ENCODE assay signal across 17 cellular contexts in the genomic region with DNA sequence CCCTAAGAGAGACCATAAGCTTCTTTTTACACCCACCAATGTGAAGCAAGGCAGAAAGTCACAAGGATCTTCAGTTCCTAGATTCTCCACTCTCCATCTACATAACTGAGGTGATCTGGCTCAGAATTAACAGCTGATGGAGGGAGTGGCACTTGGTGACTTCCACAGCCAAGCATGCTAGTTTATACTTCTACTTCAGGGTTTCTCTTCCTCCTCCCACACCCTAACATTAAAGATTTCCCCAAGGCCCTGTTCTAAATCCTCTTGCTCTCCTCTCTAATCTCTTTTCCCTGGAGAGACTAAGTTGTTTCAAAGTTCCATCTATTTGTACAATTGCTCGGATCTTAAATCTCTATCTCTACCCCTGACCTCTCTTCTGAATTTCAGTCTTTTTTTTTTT.
DNase-seq lines count a peak whose midpoint lies in the region; ATAC-seq and TF ChIP-seq lines count a peak whose summit lies in the region.
"Had no signal": no experiment of that assay in that cellular context is flagged by ENCODE, and none has a peak within 500 bp of the region (broad histone marks: within the 10 kb centered on the region; RNA-seq: fewer than 3 reads in every experiment).

No MANE protein-coding gene starts in this region.

- no peak overlapping the region for H3K4me3 Mint-ChIP-seq in stimulated activated naive CD8-positive, alpha-beta T cell treated with anti-CD3 and anti-CD28 coated beads, Interleukin-15, Interleukin-2, amounts not matched to agents 100 ng/mL and 50 ng/mL, for 24 hours
- H3K4me3 Mint-ChIP-seq in memory B cell: no peak overlapping the region
- H3K4me3 Mint-ChIP-seq in stimulated activated naive B cell treated with anti-CD40 and anti-IgM and Interleukin-4, amounts not matched to agents 10 μg/mL and 1 μg/mL and 100 μg/mL, for 72 hours: peak overlapping the region in 1 of 2 donors; percentile 19
- H3K4me3 Mint-ChIP-seq: CD4-positive, alpha-beta memory T cell had no signal

- H3K36me3 ChIP-seq in BE2C: no peaks in the 10 kb centered on the region
- H3K36me3 ChIP-seq: Peyer's patch had no signal

- TF ChIP-seq CTCF in BE2C (IDR thresholded peaks at IDR 0.05; ENCODE audit: low read depth, low read length): no peak

- no peak for DNase-seq in stimulated activated naive CD8-positive, alpha-beta T cell treated with anti-CD3 and anti-CD28 coated beads, Interleukin-15, Interleukin-2, amounts not matched to agents 100 U/mL and 50 U/mL, for 24 hours
- DNase-seq in NCI-H82 treated with DMSO at 0.1 percent for 48 hours (lab: John Stamatoyannopoulos, UW; ENCODE audit: unreplicated experiment) (peak; percentile 42), memory B cell (ENCODE audit: low spot score in 2 of 2) (no peak), NCI-H1694 treated with DMSO at 0.1 percent for 48 hours (lab: John Stamatoyannopoulos, UW) (no peak), NCI-H2081 treated with DMSO at 0.1 percent for 48 hours (lab: John Stamatoyannopoulos, UW) (no peak), BE2C (no peak)
- no peak for DNase-seq in stimulated activated naive B cell treated with anti-CD40 and anti-IgM and Interleukin-4, amounts not matched to agents 10 μg/mL and 1 μg/mL and 100 μg/mL, for 72 hours
- DNase-seq: AML-193; CD4-positive, alpha-beta memory T cell; DMS79 treated with DMSO at 0.1 percent for 48 hours; IMR-90; Kasumi-1; NCI-H1436; NCI-H446 treated with DMSO at 0.1 percent for 48 hours; Peyer's patch; SHP77 had no signal

- H3K27me3 Mint-ChIP-seq in stimulated activated naive CD8-positive, alpha-beta T cell treated with anti-CD3 and anti-CD28 coated beads, Interleukin-15, Interleukin-2, amounts not matched to agents 100 ng/mL and 50 ng/mL, for 24 hours: no peaks in the 10 kb centered on the region
- no peaks in the 10 kb centered on the region for H3K27me3 Mint-ChIP-seq in memory B cell
- H3K27me3 Mint-ChIP-seq in stimulated activated naive B cell treated with anti-CD40 and anti-IgM and Interleukin-4, amounts not matched to agents 10 μg/mL and 1 μg/mL and 100 μg/mL, for 72 hours: no peaks in the 10 kb centered on the region
- H3K27me3 Mint-ChIP-seq: CD4-positive, alpha-beta memory T cell had no signal

- H3K4me1 Mint-ChIP-seq in stimulated activated naive CD8-positive, alpha-beta T cell treated with anti-CD3 and anti-CD28 coated beads, Interleukin-15, Interleukin-2, amounts not matched to agents 100 ng/mL and 50 ng/mL, for 24 hours (ENCODE audit: low read depth): peaks cover 14% of the 10 kb centered on the region
- H3K4me1 Mint-ChIP-seq in memory B cell: peaks cover 14% of the 10 kb centered on the region
- H3K4me1 Mint-ChIP-seq in stimulated activated naive B cell treated with anti-CD40 and anti-IgM and Interleukin-4, amounts not matched to agents 10 μg/mL and 1 μg/mL and 100 μg/mL, for 72 hours: peaks cover 9 to 12% of the 10 kb centered on the region in 2 donors

- H3K27ac Mint-ChIP-seq in stimulated activated naive CD8-positive, alpha-beta T cell treated with anti-CD3 and anti-CD28 coated beads, Interleukin-15, Interleukin-2, amounts not matched to agents 100 ng/mL and 50 ng/mL, for 24 hours: peak overlapping the region; percentile 67
- H3K27ac Mint-ChIP-seq in memory B cell: no peak overlapping the region
- no peak overlapping the region for H3K27ac Mint-ChIP-seq in stimulated activated naive B cell treated with anti-CD40 and anti-IgM and Interleukin-4, amounts not matched to agents 10 μg/mL and 1 μg/mL and 100 μg/mL, for 72 hours

- peaks cover 7% of the 10 kb centered on the region for H3K36me3 Mint-ChIP-seq in stimulated activated naive CD8-positive, alpha-beta T cell treated with anti-CD3 and anti-CD28 coated beads, Interleukin-15, Interleukin-2, amounts not matched to agents 100 ng/mL and 50 ng/mL, for 24 hours (ENCODE audit: low read depth)
- peaks cover 11% of the 10 kb centered on the region for H3K36me3 Mint-ChIP-seq in memory B cell
- peaks cover 0 to 4% of the 10 kb centered on the region in 2 donors for H3K36me3 Mint-ChIP-seq in stimulated activated naive B cell treated with anti-CD40 and anti-IgM and Interleukin-4, amounts not matched to agents 10 μg/mL and 1 μg/mL and 100 μg/mL, for 72 hours

- no peaks in the 10 kb centered on the region for H3K9me3 ChIP-seq in BE2C
- H3K9me3 ChIP-seq: Peyer's patch had no signal

- no peak overlapping the region for H3K4me3 ChIP-seq in BE2C (ENCODE audit: low read depth, low read length)
- H3K4me3 ChIP-seq: Peyer's patch had no signal

- no peaks in the 10 kb centered on the region for H3K9me3 Mint-ChIP-seq in stimulated activated naive CD8-positive, alpha-beta T cell treated with anti-CD3 and anti-CD28 coated beads, Interleukin-15, Interleukin-2, amounts not matched to agents 100 ng/mL and 50 ng/mL, for 24 hours
- H3K9me3 Mint-ChIP-seq in memory B cell: no peaks in the 10 kb centered on the region
- no peaks in the 10 kb centered on the region for H3K9me3 Mint-ChIP-seq in stimulated activated naive B cell treated with anti-CD40 and anti-IgM and Interleukin-4, amounts not matched to agents 10 μg/mL and 1 μg/mL and 100 μg/mL, for 72 hours
- H3K9me3 Mint-ChIP-seq: CD4-positive, alpha-beta memory T cell had no signal

- H3K27me3 ChIP-seq in BE2C: no peaks in the 10 kb centered on the region
- H3K27me3 ChIP-seq: Peyer's patch had no signal

- H3K4me1 ChIP-seq in BE2C: no peaks in the 10 kb centered on the region
- H3K4me1 ChIP-seq: Peyer's patch had no signal

- no peak for ATAC-seq in stimulated activated naive CD8-positive, alpha-beta T cell treated with anti-CD3 and anti-CD28 coated beads, Interleukin-15, Interleukin-2, amounts not matched to agents 100 U/mL and 50 U/mL, for 24 hours
- peak; percentile 35 for ATAC-seq in memory B cell (ENCODE audit: low read depth)
- ATAC-seq in stimulated activated naive B cell treated with anti-CD40 and anti-IgM and Interleukin-4, amounts not matched to agents 10 μg/mL and 1 μg/mL and 100 μg/mL, for 72 hours (replicated peaks): peak; percentile 52 to 55
